In genomic region chr15:92745845-92746271, GRCh38 we compare ENCODE assay signal across 22 cellular contexts.
A peak's percentile ranks its signal among the peaks of the same experiment; 100 is the strongest.
DNase-seq lines count a peak whose midpoint lies in the region; ATAC-seq, FAIRE-seq and TF ChIP-seq lines count a peak whose summit lies in the region.
"Had no signal": no experiment of that assay in that cellular context is flagged by ENCODE, and none has a peak within 500 bp of the region (broad histone marks: within the 10 kb centered on the region; RNA-seq: fewer than 3 reads in every experiment).

No MANE protein-coding gene starts in this region.

- H3K27ac ChIP-seq in H1 (ENCODE audit: low read depth, low read length) = no peak overlapping the region
- H3K27ac ChIP-seq: BLaER1, GM23248 had no signal

- H3K27me3 Mint-ChIP-seq in Caco-2 (ENCODE audit: insufficient read depth, unreplicated experiment) = no peaks in the 10 kb centered on the region
- no peaks in the 10 kb centered on the region for H3K27me3 Mint-ChIP-seq in progenitor cell of endocrine pancreas

- H3K79me2 ChIP-seq in H1 (ENCODE audit: control insufficient read depth in 1 of 2, insufficient read depth in 2 of 2, low read length in 2 of 2) = no peaks in the 10 kb centered on the region

- no peak overlapping the region for H3K23ac ChIP-seq in H1 (ENCODE audit: insufficient read length)

- no peak overlapping the region for H3K4me2 ChIP-seq in H1 (ENCODE audit: insufficient read depth in 1 of 2, low read depth in 2 of 2, low read length in 2 of 2)
- H3K4me2 ChIP-seq: BLaER1 had no signal

- H3K4me1 Mint-ChIP-seq in Caco-2 (ENCODE audit: low read depth, unreplicated experiment) (peaks cover 21% of the 10 kb centered on the region), progenitor cell of endocrine pancreas (ENCODE audit: low read depth) (no peaks in the 10 kb centered on the region)
- H3K4me1 Mint-ChIP-seq: CD14-positive monocyte; CD4-positive, alpha-beta memory T cell had no signal

- 0 out of 2 replicates have a peak overlapping the region, but pooled peaks have one; percentile 57 for H2BK20ac ChIP-seq in H1 (ENCODE audit: low read length)

- intact Hi-C loops in Caco-2 (cut with micrococcal nuclease; ENCODE audit: unreplicated experiment) = loop anchor here (1.0 to 5.0 kb wide), 6 partner anchors 12 to 172 kb away; partner anchors contain the start of gene CHD2

- H3K18ac ChIP-seq in H1 (ENCODE audit: extremely low read depth, low read length) = no peak overlapping the region

- POLR2A ChIA-PET in Caco-2 (lab: Charles Lee) = no interaction called here
- POLR2A ChIA-PET in H1 (lab: Charles Lee; ENCODE audit: partially characterized antibody) = interaction anchor here (0.6 to 0.7 kb wide), 2 partner anchors 21 to 618 kb away, joined by 3 read pairs; no protein-coding TSS in a partner anchor

- CTCF ChIA-PET in Caco-2 (lab: Charles Lee) = no interaction called here
- CTCF ChIA-PET in H1 (lab: Charles Lee; ENCODE audit: partially characterized antibody) = interaction anchor here (0.7 kb wide), 1 partner anchor 57 kb away, joined by 3 read pairs; no protein-coding TSS in a partner anchor

- H3K4me1 ChIP-seq in Caco-2 (peaks cover 68% of the 10 kb centered on the region), H1 (replicated peaks in 1 of 4; ENCODE audit: control insufficient read depth in 3 of 4, insufficient read depth in 4 of 4, low read length in 3 of 4) (peaks cover 5 to 11% (median 8%) of the 10 kb centered on the region in 4 experiments; a peak in 6 of 7 replicates)
- H3K4me1 ChIP-seq: BLaER1 had no signal

- no peak overlapping the region for H4K5ac ChIP-seq in H1 (ENCODE audit: insufficient read length, low read depth, low read length)

- no peak overlapping the region for H4K91ac ChIP-seq in H1 (replicated peaks; ENCODE audit: insufficient read length, low read length)

- TF ChIP-seq POLR2A in H1 (IDR thresholded peaks at IDR 0.05; ENCODE audit: control extremely low read depth in 1 of 2, low read depth in 2 of 2, low read length in 2 of 2) = no peak

- H3K36me3 Mint-ChIP-seq in Caco-2 (ENCODE audit: insufficient read depth, unreplicated experiment) = peaks cover 52% of the 10 kb centered on the region
- H3K36me3 Mint-ChIP-seq in progenitor cell of endocrine pancreas (ENCODE audit: insufficient read depth) = peaks cover 2% of the 10 kb centered on the region
- H3K36me3 Mint-ChIP-seq: CD14-positive monocyte; CD4-positive, alpha-beta memory T cell had no signal

- H3K27ac Mint-ChIP-seq in Caco-2 (ENCODE audit: unreplicated experiment) (peak overlapping the region; percentile 90), progenitor cell of endocrine pancreas (peak overlapping the region; percentile 24)
- H3K27ac Mint-ChIP-seq: CD14-positive monocyte; CD4-positive, alpha-beta memory T cell had no signal

- BruUV-seq in Caco-2 (replicated peaks; lab: Mats Ljungman, UMichigan) = no TSS peak

- H3K4me3 Mint-ChIP-seq in Caco-2 (ENCODE audit: unreplicated experiment) (peak overlapping the region; percentile 42), progenitor cell of endocrine pancreas (ENCODE audit: low read depth) (no peak overlapping the region)
- H3K4me3 Mint-ChIP-seq: CD14-positive monocyte; CD4-positive, alpha-beta memory T cell had no signal

- no peaks in the 10 kb centered on the region for H4K20me1 ChIP-seq in H1 (replicated peaks in 1 of 2; ENCODE audit: control insufficient read depth in 1 of 2, insufficient read depth in 2 of 2, low read length in 2 of 2)
- H4K20me1 ChIP-seq: BLaER1 had no signal

- H2BK5ac ChIP-seq in H1 (ENCODE audit: low read depth, low read length) = no peak overlapping the region

- ATAC-seq in HG02884 (IDR thresholded peaks at IDR 0.05; ENCODE audit: unreplicated experiment) = no peak
- ATAC-seq in HG02571 (IDR thresholded peaks at IDR 0.05; ENCODE audit: unreplicated experiment) = no peak
- ATAC-seq in GM18861 (IDR thresholded peaks at IDR 0.05; ENCODE audit: unreplicated experiment) = no peak

- no peaks in the 10 kb centered on the region for H3K79me1 ChIP-seq in H1 (ENCODE audit: low read depth, low read length)

- H2BK120ac ChIP-seq in H1 (replicated peaks; ENCODE audit: low read depth, low read length) = no peak overlapping the region

- peaks cover 12% of the 10 kb centered on the region for H3K9me3 ChIP-seq in Caco-2
- H3K9me3 ChIP-seq in H1 (ENCODE audit: insufficient read depth in 2 of 2, low read depth in 1 of 2, low read length in 1 of 2) = no peaks in the 10 kb centered on the region

- H3K9me3 Mint-ChIP-seq in Caco-2 (ENCODE audit: unreplicated experiment) = peaks cover 20% of the 10 kb centered on the region
- peaks cover 7% of the 10 kb centered on the region for H3K9me3 Mint-ChIP-seq in progenitor cell of endocrine pancreas (ENCODE audit: low read depth)

- no peak overlapping the region for H3K9ac ChIP-seq in H1 (replicated peaks in 1 of 4; ENCODE audit: extremely low read depth in 1 of 4, low read depth in 3 of 4, low read length in 3 of 4)
- H3K9ac ChIP-seq: BLaER1, GM23248 had no signal

- no peak overlapping the region for H4K8ac ChIP-seq in H1 (ENCODE audit: extremely low read depth, insufficient read depth, low read length)

- H3K14ac ChIP-seq in H1 (ENCODE audit: insufficient read length) = no peak overlapping the region

- DNase-seq in Caco-2 = peak; percentile 90 to 95
- peak; percentile 29 for DNase-seq in HuH-7.5 (ENCODE audit: low spot score)
- DNase-seq in H1 (ENCODE audit: low read depth in 1 of 2, low spot score in 2 of 2) = no peak
- no peak for DNase-seq in progenitor cell of endocrine pancreas (ENCODE audit: low spot score, unreplicated experiment)
- DNase-seq: 8988T; Calu3; CD4-positive, alpha-beta memory T cell; DMS 273 treated with DMSO at 0.1 percent for 48 hours; DMS53; DND-41; EL; GM23248; HCEC 1CT; IMR-90; KBM-7 had no signal

- TF ChIP-seq CTCF in Caco-2 (IDR thresholded peaks at IDR 0.05; ENCODE audit: insufficient read depth in 1 of 2, low read depth in 1 of 2, low read length in 1 of 2, severe bottlenecking in 1 of 2, unreplicated experiment in 1 of 2) = no peak
- TF ChIP-seq CTCF in H1 (IDR thresholded peaks at IDR 0.05; ENCODE audit: control extremely low read depth in 1 of 3, insufficient read depth in 1 of 3, low read depth in 1 of 3, low read length in 3 of 3) = no peak
- no peak for TF ChIP-seq CTCF in progenitor cell of endocrine pancreas (IDR thresholded peaks at IDR 0.05; ENCODE audit: unreplicated experiment)

- TF ChIP-seq EP300 in H1 (IDR thresholded peaks at IDR 0.05; ENCODE audit: borderline replicate concordance in 1 of 2, low read depth in 2 of 2, low read length in 2 of 2) = no peak

- H2AFZ ChIP-seq in H1 (ENCODE audit: low read length) = no peak overlapping the region
- H2AFZ ChIP-seq: GM23248 had no signal

- H3K36me3 ChIP-seq in Caco-2 (ENCODE audit: control insufficient read depth, insufficient read depth, low read length) = no peaks in the 10 kb centered on the region; the same call in 1 of the 2 replicates
- H3K36me3 ChIP-seq in H1 (ENCODE audit: control insufficient read depth in 2 of 4, insufficient read depth in 4 of 4, low read length in 3 of 4) = no peaks in the 10 kb centered on the region
- H3K36me3 ChIP-seq: BLaER1 had no signal

- no peak overlapping the region for H2AK5ac ChIP-seq in H1 (ENCODE audit: low read depth, low read length)

- no peak overlapping the region for H2BK12ac ChIP-seq in H1 (ENCODE audit: low read depth, low read length)

- H3K56ac ChIP-seq in H1 (replicated peaks; ENCODE audit: insufficient read length, low read depth, low read length) = no peak overlapping the region

- WGBS in H1 (ENCODE audit: extremely low coverage in 1 of 2, insufficient coverage in 1 of 2, insufficient read length in 1 of 2, insufficient replicate concordance in 2 of 2, low coverage in 1 of 2, low lambda C conversion rate in 2 of 2, missing lambda C conversion rate in 1 of 2), 2 experiments = 91% methylated on average over 4 of the region's 4 CpGs; no CpG with 5 or more reads in 1 of the 2 experiments

- H3K4ac ChIP-seq in H1 (replicated peaks; ENCODE audit: insufficient read length, low read depth, low read length) = no peak overlapping the region

- H2BK15ac ChIP-seq in H1 (ENCODE audit: low read length) = no peak overlapping the region; the same call in 1 of the 2 replicates

- H3K4me3 ChIP-seq in Caco-2 (ENCODE audit: low read depth, low read length) (no peak overlapping the region), H1 (ENCODE audit: extremely low read depth in 1 of 4, insufficient read depth in 2 of 4, low read depth in 3 of 4, low read length in 4 of 4) (no peak overlapping the region)
- H3K4me3 ChIP-seq: BLaER1, GM23248 had no signal

- TF ChIP-seq RAD21 in H1 (IDR thresholded peaks at IDR 0.05 in 1 of 2, conservative IDR thresholded peaks at IDR 0.05 in 1 of 2; ENCODE audit: low read depth in 2 of 2, low read length in 2 of 2) = no peak

- H3K27me3 ChIP-seq in Caco-2 (replicated peaks; ENCODE audit: control insufficient read depth, insufficient read depth, low read length) (no peaks in the 10 kb centered on the region), H1 (replicated peaks in 1 of 4; ENCODE audit: control insufficient read depth in 3 of 4, extremely low read depth in 1 of 4, insufficient read depth in 3 of 4, low read length in 3 of 4) (no peaks in the 10 kb centered on the region)
- H3K27me3 ChIP-seq: BLaER1 had no signal

- H3K23me2 ChIP-seq in H1 (ENCODE audit: low read depth, low read length) = no peaks in the 10 kb centered on the region

- no peak for FAIRE-seq in H1 (lab: Jason Lieb, UNC)
- FAIRE-seq: GM12891, H54 had no signal

TF ChIP-seq in H1, 55 proteins besides CTCF, POLR2A, EP300 and RAD21 (continues in another document):
- TF ChIP-seq TAF1 (IDR thresholded peaks at IDR 0.05; ENCODE audit: low read depth, low read length) (no peak), PHF8 (conservative IDR thresholded peaks at IDR 0.05; ENCODE audit: low read depth, low read length) (no peak), GTF2F1 (IDR thresholded peaks at IDR 0.05; ENCODE audit: borderline replicate concordance, low read depth, low read length) (no peak), ZNF274 (IDR thresholded peaks at IDR 0.05; ENCODE audit: borderline replicate concordance, extremely low read depth, low read length) (no peak), FOSL1 (IDR thresholded peaks at IDR 0.05; ENCODE audit: insufficient read depth, low read depth, low read length) (no peak), BACH1 (IDR thresholded peaks at IDR 0.05; ENCODE audit: low read length) (no peak), CEBPB (IDR thresholded peaks at IDR 0.05; ENCODE audit: low read depth, low read length) (no peak), CHD2 (IDR thresholded peaks at IDR 0.05; ENCODE audit: low read length) (no peak), BCL11A (IDR thresholded peaks at IDR 0.05; ENCODE audit: low read depth in 2 of 2, low read length in 2 of 2) (no peak), RBBP5 (IDR thresholded peaks at IDR 0.05; ENCODE audit: borderline replicate concordance, low read depth, low read length) (no peak), HDAC2 (IDR thresholded peaks at IDR 0.05; ENCODE audit: borderline replicate concordance in 1 of 2, low read depth in 2 of 2, low read length in 2 of 2) (no peak), NRF1 (IDR thresholded peaks at IDR 0.05; ENCODE audit: low read depth, low read length) (no peak), ASH2L (IDR thresholded peaks at IDR 0.05; ENCODE audit: low read length) (no peak), RXRA (IDR thresholded peaks at IDR 0.05; ENCODE audit: insufficient read depth, low read depth, low read length) (no peak), SP4 (IDR thresholded peaks at IDR 0.05; ENCODE audit: low read length) (no peak)

Comparison
In these comparisons a context has a peak if more than half of its experiments do, and no peak if none do; other contexts are left out.
1. DNase-seq: peak in Caco-2 (2 of 2) and HuH-7.5 (single experiment); none in H1 (0 of 2) and progenitor cell of endocrine pancreas (single experiment).